Comparison of ENCODE assay signal across 20 cellular contexts in genomic region chr5:112880219-112880964, GRCh38. TPM values are rescaled to one million over a fixed set of nuclear protein-coding genes. Genes with fewer than 3 reads are reported as not detected.
DNase-seq lines count a peak whose midpoint lies in the region; ATAC-seq, FAIRE-seq and TF ChIP-seq lines count a peak whose summit lies in the region.
"Had no signal": no experiment of that assay in that cellular context is flagged by ENCODE, and none has a peak within 500 bp of the region (broad histone marks: within the 10 kb centered on the region; RNA-seq: fewer than 3 reads in every experiment).

No MANE protein-coding gene starts in this region.

- no peaks in the 10 kb centered on the region for H3K9me3 Mint-ChIP-seq in activated B cell treated with CpG ODN at 0.5 μM for 24 hours
- no peaks in the 10 kb centered on the region for H3K9me3 Mint-ChIP-seq in immature natural killer cell

- no peak overlapping the region for H2AFZ ChIP-seq in HepG2 (ENCODE audit: low read length)

- TF ChIP-seq CTCF in HepG2 (CRISPR knock-in tag; IDR thresholded peaks at IDR 0.05) (no peak), right lobe of liver (IDR thresholded peaks at IDR 0.05) (no peak), activated B cell treated with CpG ODN at 0.5 μM for 24 hours (IDR thresholded peaks at IDR 0.05) (no peak)

- CTCF ChIA-PET in HepG2 (lab: Yijun Ruan, JAX; ENCODE audit: low intra/inter-chr PET ratio, low total read pairs) (no interaction called here), activated B cell treated with CpG ODN at 0.5 μM for 24 hours (lab: Charles Lee) (no interaction called here)

- intact Hi-C loops in HepG2 (cut with micrococcal nuclease; ENCODE audit: unreplicated experiment) (no loop called here), right lobe of liver (cut with DNase I) (no loop called here), activated B cell treated with CpG ODN at 0.5 μM for 24 hours (cut with micrococcal nuclease) (no loop called here)

- no peaks in the 10 kb centered on the region for H3K9me3 ChIP-seq in HepG2 (ENCODE audit: low read length)
- no peaks in the 10 kb centered on the region for H3K9me3 ChIP-seq in right lobe of liver
- H3K9me3 ChIP-seq: Caco-2, mucosa of descending colon had no signal

- no peak overlapping the region for H3K4me2 ChIP-seq in HepG2 (ENCODE audit: low read depth, low read length)

- no peak overlapping the region for H3K27ac ChIP-seq in HepG2 (ENCODE audit: extremely low read length, insufficient read depth, low read length)
- no peak overlapping the region for H3K27ac ChIP-seq in right lobe of liver
- H3K27ac ChIP-seq: brain microvascular endothelial cell, foreskin keratinocyte, HL-60 had no signal

- H3K4me3 ChIP-seq in HepG2 (replicated peaks in 1 of 3; ENCODE audit: insufficient read depth in 1 of 3, low read depth in 2 of 3, low read length in 3 of 3) (no peak overlapping the region), right lobe of liver (no peak overlapping the region)
- H3K4me3 ChIP-seq: mucosa of descending colon had no signal

- H3K4me1 Mint-ChIP-seq in activated B cell treated with CpG ODN at 0.5 μM for 24 hours (peaks cover 11% of the 10 kb centered on the region), immature natural killer cell (peaks cover 20 to 35% of the 10 kb centered on the region in 2 donors)

- H3K27me3 ChIP-seq in HepG2 (ENCODE audit: control insufficient read depth in 1 of 2, insufficient read depth in 2 of 2, low read length in 2 of 2) (no peaks in the 10 kb centered on the region; a peak in 1 of 5 replicates), right lobe of liver (no peaks in the 10 kb centered on the region)
- H3K27me3 ChIP-seq: brain microvascular endothelial cell, foreskin keratinocyte had no signal

- H3K79me2 ChIP-seq in HepG2 (ENCODE audit: insufficient read depth, low read length) = no peaks in the 10 kb centered on the region

- no TSS peak for BruUV-seq in HepG2 (replicated peaks; lab: Mats Ljungman, UMichigan)

- no peaks in the 10 kb centered on the region for H3K27me3 Mint-ChIP-seq in activated B cell treated with CpG ODN at 0.5 μM for 24 hours
- no peaks in the 10 kb centered on the region for H3K27me3 Mint-ChIP-seq in immature natural killer cell (ENCODE audit: low read depth in 3 of 3)

- ATAC-seq in HepG2 = no peak
- ATAC-seq in right lobe of liver = no peak
- no peak for ATAC-seq in activated B cell treated with CpG ODN at 0.5 μM for 24 hours (ENCODE audit: low read depth)
- ATAC-seq in GM21576 (IDR thresholded peaks at IDR 0.05; ENCODE audit: unreplicated experiment) = no peak
- ATAC-seq: foreskin keratinocyte, mucosa of descending colon, sciatic nerve had no signal

- TF ChIP-seq POLR2A in HepG2 (IDR thresholded peaks at IDR 0.05; ENCODE audit: insufficient read depth in 1 of 2, low read depth in 2 of 2, low read length in 2 of 2) (no peak), right lobe of liver (IDR thresholded peaks at IDR 0.05) (no peak)

- WGBS in HepG2 (ENCODE audit: low lambda C conversion rate) = 63% methylated on average over 2 of the region's 2 CpGs
- 94% methylated on average over 2 of the region's 2 CpGs for whole genome bisulfite sequencing in right lobe of liver (ENCODE audit: insufficient coverage, low coverage, low lambda C conversion rate, missing lambda C conversion rate)

- H3K4me1 ChIP-seq in HepG2 (ENCODE audit: insufficient read depth, low read length) (no peaks in the 10 kb centered on the region), right lobe of liver (peaks cover 0 to 2% (median 0%) of the 10 kb centered on the region in 4 donors)

- POLR2A ChIA-PET in HepG2 (lab: Yijun Ruan, JAX) = no interaction called here
- POLR2A ChIA-PET in activated B cell treated with CpG ODN at 0.5 μM for 24 hours (lab: Charles Lee) = no interaction called here

- peaks cover 15 to 67% of the 10 kb centered on the region in 2 experiments for H3K36me3 ChIP-seq in HepG2 (replicated peaks in 1 of 2; ENCODE audit: control insufficient read depth in 1 of 2, insufficient read depth in 2 of 2, low read length in 2 of 2)
- H3K36me3 ChIP-seq in right lobe of liver = peaks cover 0 to 42% (median 16%) of the 10 kb centered on the region in 4 donors

- no peak for DNase-seq in HepG2 (ENCODE audit: low spot score)
- no peak for DNase-seq in right lobe of liver
- DNase-seq in activated B cell treated with CpG ODN at 0.5 μM for 24 hours = no peak
- DNase-seq in immature natural killer cell = no peak
- no peak for DNase-seq in GF-D8 (lab: John Stamatoyannopoulos, UW)
- no peak for DNase-seq in SW480 (ENCODE audit: low spot score)
- DNase-seq: activated CD8-positive, alpha-beta memory T cell treated with anti-CD3 and anti-CD28 coated beads, Interleukin-2, amount 50 U/mL, for 48 hours; brain microvascular endothelial cell; Caco-2; cortex of kidney; foreskin keratinocyte; mucosa of descending colon; NCI-H1048; NCI-H2029; NCI-H446 treated with DMSO at 0.1 percent for 48 hours; stimulated activated CD4-positive, alpha-beta T cell treated with anti-CD3 and anti-CD28 coated beads, Interleukin-2, amount 100 ng/mL, for 24 hours had no signal

- H3K4me3 Mint-ChIP-seq in activated B cell treated with CpG ODN at 0.5 μM for 24 hours (no peak overlapping the region), immature natural killer cell (no peak overlapping the region)

- H3K27ac Mint-ChIP-seq in activated B cell treated with CpG ODN at 0.5 μM for 24 hours (peak overlapping the region; percentile 62), immature natural killer cell (peak overlapping the region; percentile 41 to 78 (median 60))

- no peak overlapping the region for H3K9ac ChIP-seq in HepG2 (ENCODE audit: insufficient read depth, low read depth, low read length)

- no peaks in the 10 kb centered on the region; the same call in 1 of the 2 replicates for H4K20me1 ChIP-seq in HepG2 (ENCODE audit: insufficient read depth, low read length)

- no peak for TF ChIP-seq EP300 in HepG2 (IDR thresholded peaks at IDR 0.05; ENCODE audit: low read depth in 2 of 2, low read length in 2 of 2)
- no peak for TF ChIP-seq EP300 in HepG2 (CRISPR knock-in tag; IDR thresholded peaks at IDR 0.05; ENCODE audit: borderline replicate concordance)

- FAIRE-seq in HepG2 (lab: Jason Lieb, UNC) = no peak
- FAIRE-seq: GM19239 had no signal

- TF ChIP-seq RAD21 in HepG2 (CRISPR knock-in tag; IDR thresholded peaks at IDR 0.05) = no peak

- in situ Hi-C loops in HepG2 (cut with HindIII; ENCODE audit: extremely low pct_ligation_motif_present, low pct_unique_long_range_greater_than_20kb) = no loop called here

- H3K36me3 Mint-ChIP-seq in activated B cell treated with CpG ODN at 0.5 μM for 24 hours (ENCODE audit: low read depth) (peaks cover 37% of the 10 kb centered on the region), immature natural killer cell (peaks cover 0 to 32% (median 15%) of the 10 kb centered on the region in 3 donors)

RNA-seq across cellular contexts. Expression of gene SRP19, which starts 19.3 kb away (rescaled TPM):
- total RNA-seq in HepG2 (2016; rRNA removed; fragmentation: Illumina TruSeq; extraction: Trizol) = 143 and 214 TPM in 2 replicates
- total RNA-seq in HepG2 (2016; cell fraction: cytosol; rRNA removed; fragmentation: Illumina TruSeq; extraction: Trizol; ENCODE audit: low read depth) = 62.6 and 64.2 TPM in 2 replicates
- total RNA-seq in HepG2 (2016; cell fraction: insoluble cytoplasmic fraction; rRNA removed; fragmentation: Illumina TruSeq; extraction: Trizol) = 152 and 219 TPM in 2 replicates
- total RNA-seq in HepG2 (2016; cell fraction: membrane; rRNA removed; fragmentation: Illumina TruSeq; extraction: Trizol) = 73.5 and 79.8 TPM in 2 replicates
- 73.5 and 78.9 TPM in 2 replicates for total RNA-seq in HepG2 (2016; cell fraction: nucleus; rRNA removed; fragmentation: Illumina TruSeq; extraction: Trizol)
- 35.1 and 46.9 TPM in 2 replicates for polyA plus RNA-seq in HepG2 (2011; rRNA removed)
- 15.6 and 25.6 TPM in 2 replicates for polyA plus RNA-seq in HepG2 (2011; cell fraction: cytosol; rRNA removed)
- polyA plus RNA-seq in HepG2 (2011; cell fraction: nucleus; rRNA removed) = 9.2 and 18.0 TPM in 2 replicates
- polyA plus RNA-seq in HepG2 (2012) = 71.3 and 73.7 TPM in 2 replicates
- polyA plus RNA-seq in HepG2 (2016; cell fraction: cytosol; fragmentation: Illumina TruSeq; extraction: Trizol; ENCODE audit: low read depth) = 42.9 and 50.3 TPM in 2 replicates
- polyA plus RNA-seq in HepG2 (2016; cell fraction: insoluble cytoplasmic fraction; fragmentation: Illumina TruSeq; extraction: Trizol; ENCODE audit: low read depth) = 225 and 263 TPM in 2 replicates
- polyA plus RNA-seq in HepG2 (2016; cell fraction: membrane; fragmentation: Illumina TruSeq; extraction: Trizol; ENCODE audit: low read depth) = 59.5 and 64.7 TPM in 2 replicates
- 119 and 127 TPM in 2 replicates for polyA plus RNA-seq in HepG2 (2016; cell fraction: nucleus; fragmentation: Illumina TruSeq; extraction: Trizol; ENCODE audit: insufficient read depth, low read depth)
- 1.5 and 4.9 TPM in 2 replicates for polyA minus RNA-seq in HepG2 (2011; rRNA and poly(A)+ RNA removed; ENCODE audit: low replicate concordance)
- 16.3 and 21.2 TPM in 2 replicates for polyA minus RNA-seq in HepG2 (2011; cell fraction: cytosol; rRNA and poly(A)+ RNA removed)
- 24.8 and 29.1 TPM in 2 replicates for polyA minus RNA-seq in HepG2 (2011; cell fraction: nucleus; rRNA and poly(A)+ RNA removed)
- total RNA-seq in right lobe of liver = 10 to 100 TPM; 17.0 to 63.4 (median 23.3) TPM
- total RNA-seq in activated B cell treated with CpG ODN at 0.5 μM for 24 hours = 50.4 and 51.6 TPM in 2 replicates
- 100 to 1,000 TPM; 109 to 176 (median 154) TPM for polyA plus RNA-seq in immature natural killer cell

RNA-seq across cellular contexts. Expression of gene REEP5, which starts 41.6 kb away (rescaled TPM):
- total RNA-seq in HepG2 (2016; rRNA removed; fragmentation: Illumina TruSeq; extraction: Trizol) = 26.3 and 49.4 TPM in 2 replicates
- 13.4 and 19.2 TPM in 2 replicates for total RNA-seq in HepG2 (2016; cell fraction: cytosol; rRNA removed; fragmentation: Illumina TruSeq; extraction: Trizol; ENCODE audit: low read depth)
- 28.3 and 50.6 TPM in 2 replicates for total RNA-seq in HepG2 (2016; cell fraction: insoluble cytoplasmic fraction; rRNA removed; fragmentation: Illumina TruSeq; extraction: Trizol)
- 14.5 and 17.4 TPM in 2 replicates for total RNA-seq in HepG2 (2016; cell fraction: membrane; rRNA removed; fragmentation: Illumina TruSeq; extraction: Trizol)
- 39.0 and 46.8 TPM in 2 replicates for total RNA-seq in HepG2 (2016; cell fraction: nucleus; rRNA removed; fragmentation: Illumina TruSeq; extraction: Trizol)
- 217 and 239 TPM in 2 replicates for polyA plus RNA-seq in HepG2 (2011; rRNA removed)
- polyA plus RNA-seq in HepG2 (2011; cell fraction: cytosol; rRNA removed) = 109 and 117 TPM in 2 replicates
- polyA plus RNA-seq in HepG2 (2011; cell fraction: nucleus; rRNA removed) = 33.6 and 41.1 TPM in 2 replicates
- 46.8 and 51.5 TPM in 2 replicates for polyA plus RNA-seq in HepG2 (2012)
- polyA plus RNA-seq in HepG2 (2016; cell fraction: cytosol; fragmentation: Illumina TruSeq; extraction: Trizol; ENCODE audit: low read depth) = 28.6 and 31.5 TPM in 2 replicates
- 50.0 and 51.6 TPM in 2 replicates for polyA plus RNA-seq in HepG2 (2016; cell fraction: insoluble cytoplasmic fraction; fragmentation: Illumina TruSeq; extraction: Trizol; ENCODE audit: low read depth)
- 18.4 and 23.4 TPM in 2 replicates for polyA plus RNA-seq in HepG2 (2016; cell fraction: membrane; fragmentation: Illumina TruSeq; extraction: Trizol; ENCODE audit: low read depth)
- polyA plus RNA-seq in HepG2 (2016; cell fraction: nucleus; fragmentation: Illumina TruSeq; extraction: Trizol; ENCODE audit: insufficient read depth, low read depth) = 95.9 and 120 TPM in 2 replicates
- 214 and 312 TPM in 2 replicates for polyA minus RNA-seq in HepG2 (2011; rRNA and poly(A)+ RNA removed; ENCODE audit: low replicate concordance)
- 57.0 and 58.9 TPM in 2 replicates for polyA minus RNA-seq in HepG2 (2011; cell fraction: cytosol; rRNA and poly(A)+ RNA removed)
- polyA minus RNA-seq in HepG2 (2011; cell fraction: nucleus; rRNA and poly(A)+ RNA removed) = 27.4 and 38.7 TPM in 2 replicates
- total RNA-seq in right lobe of liver = 10 to 100 TPM; 52.2 to 75.6 (median 64.0) TPM
- total RNA-seq in activated B cell treated with CpG ODN at 0.5 μM for 24 hours = 44.5 and 46.8 TPM in 2 replicates
- polyA plus RNA-seq in immature natural killer cell = 100 to 1,000 TPM in 2 of 3 donors, 10 to 100 TPM in 1; 94.8 to 148 (median 103) TPM
